Comparison of ENCODE assay signal across 29 cellular contexts in genomic region chr3:195595778-195596531, GRCh38. TPM values are rescaled to one million over a fixed set of nuclear protein-coding genes. Genes with fewer than 3 reads are reported as not detected.
DNase-seq lines count a peak whose midpoint lies in the region; ATAC-seq, FAIRE-seq and TF ChIP-seq lines count a peak whose summit lies in the region.
"Had no signal": no experiment of that assay in that cellular context is flagged by ENCODE, and none has a peak within 500 bp of the region (broad histone marks: within the 10 kb centered on the region; RNA-seq: fewer than 3 reads in every experiment).

No MANE protein-coding gene starts in this region.

- CTCF ChIA-PET in K562 (lab: Yijun Ruan, JAX; ENCODE audit: low intra/inter-chr PET ratio) = no interaction called here

- 0 out of 2 replicates have a peak overlapping the region, but pooled peaks have one; percentile 20 for H2AFZ ChIP-seq in K562 (ENCODE audit: low read depth, low read length)

- no peaks in the 10 kb centered on the region for H4K20me1 ChIP-seq in BLaER1
- H4K20me1 ChIP-seq in K562 (replicated peaks; ENCODE audit: control insufficient read depth, insufficient read depth, low read length) = no peaks in the 10 kb centered on the region

- in situ Hi-C loops in K562 (cut with MboI) = no loop called here

- H3K9ac ChIP-seq in BLaER1 (no peak overlapping the region), K562 (ENCODE audit: insufficient read depth in 1 of 2, low read depth in 2 of 2, low read length in 2 of 2) (no peak overlapping the region)

- peaks cover 33% of the 10 kb centered on the region for H3K4me1 ChIP-seq in BLaER1
- no peaks in the 10 kb centered on the region; a peak in 2 of 5 replicates for H3K4me1 ChIP-seq in K562 (replicated peaks in 1 of 2; ENCODE audit: control insufficient read depth in 2 of 2, insufficient read depth in 2 of 2, low read length in 2 of 2)
- no peaks in the 10 kb centered on the region for H3K4me1 ChIP-seq in sigmoid colon
- H3K4me1 ChIP-seq in vagina = no peaks in the 10 kb centered on the region
- no peaks in the 10 kb centered on the region for H3K4me1 ChIP-seq in prostate gland (replicated peaks)
- H3K4me1 ChIP-seq: HAP-1 had no signal

- no peak for DNase-seq in Right ventricle myocardium superior
- no peak for DNase-seq in Right ventricle myocardium inferior (ENCODE audit: missing footprints)
- DNase-seq in K562 (ENCODE audit: extremely low read depth in 1 of 4, low spot score in 3 of 4) = no peak
- DNase-seq in sigmoid colon = peak; percentile 27
- DNase-seq in vagina (ENCODE audit: extremely low spot score in 2 of 2) = no peak
- no peak for DNase-seq in prostate gland (ENCODE audit: low spot score)
- DNase-seq: AML-193; DMS 273 treated with DMSO at 0.1 percent for 48 hours; DMS79; EL; GDM1; GOT3; HFFc6; KG1; MG63; NCI-H1105 treated with DMSO at 0.1 percent for 48 hours; NCI-H146; NCI-H2029; NCI-H524 treated with DMSO at 0.1 percent for 48 hours; NCI-H774; NK-92 treated with Interleukin-12 subunit alpha and Interleukin-12 subunit beta, amount 100 ng/mL, for 24 hours; PC-3; SHP77 had no signal

- H3K79me2 ChIP-seq in K562 (ENCODE audit: control insufficient read depth, insufficient read depth, low read length) = no peaks in the 10 kb centered on the region

- H3K9me3 ChIP-seq in BLaER1 = peaks cover 33% of the 10 kb centered on the region
- H3K9me3 ChIP-seq in K562 (replicated peaks; ENCODE audit: control insufficient read depth, insufficient read depth, low read depth, low read length) = no peaks in the 10 kb centered on the region
- H3K9me3 ChIP-seq in sigmoid colon = no peaks in the 10 kb centered on the region
- H3K9me3 ChIP-seq in vagina = no peaks in the 10 kb centered on the region
- no peaks in the 10 kb centered on the region for H3K9me3 ChIP-seq in prostate gland
- H3K9me3 ChIP-seq: HAP-1, MG63 had no signal

- no peaks in the 10 kb centered on the region for H3K27me3 ChIP-seq in BLaER1
- H3K27me3 ChIP-seq in K562 (ENCODE audit: control insufficient read depth in 2 of 2, insufficient read depth in 2 of 2, low read length in 2 of 2) = peaks cover 11 to 35% of the 10 kb centered on the region in 2 experiments
- H3K27me3 ChIP-seq in sigmoid colon = no peaks in the 10 kb centered on the region
- no peaks in the 10 kb centered on the region for H3K27me3 ChIP-seq in vagina
- H3K27me3 ChIP-seq in prostate gland (replicated peaks; ENCODE audit: insufficient read depth) = no peaks in the 10 kb centered on the region
- H3K27me3 ChIP-seq: MG63 had no signal

- TF ChIP-seq CTCF in K562 (IDR thresholded peaks at IDR 0.05 in 2 of 3, conservative IDR thresholded peaks at IDR 0.05 in 1 of 3; ENCODE audit: insufficient read depth in 2 of 3, low read depth in 1 of 3, low read length in 3 of 3) = no peak
- TF ChIP-seq CTCF in sigmoid colon (IDR thresholded peaks at IDR 0.05) = no peak
- no peak for TF ChIP-seq CTCF in vagina (IDR thresholded peaks at IDR 0.05)
- no peak for TF ChIP-seq CTCF in prostate gland (IDR thresholded peaks at IDR 0.05)

- H3K36me3 ChIP-seq in BLaER1 (no peaks in the 10 kb centered on the region), K562 (ENCODE audit: control insufficient read depth, insufficient read depth, low read length) (no peaks in the 10 kb centered on the region), sigmoid colon (no peaks in the 10 kb centered on the region), vagina (no peaks in the 10 kb centered on the region), prostate gland (no peaks in the 10 kb centered on the region)
- H3K36me3 ChIP-seq: HAP-1, MG63 had no signal

- intact Hi-C loops in Right ventricle myocardium superior (cut with DNase I) (no loop called here), Right ventricle myocardium inferior (cut with DNase I) (no loop called here), K562 (cut with micrococcal nuclease) (no loop called here), sigmoid colon (cut with DNase I) (no loop called here), vagina (cut with DNase I) (no loop called here), prostate gland (cut with DNase I) (no loop called here)

- ATAC-seq in Right ventricle myocardium superior (ENCODE audit: poor library complexity) = peak; percentile 4
- no peak for ATAC-seq in Right ventricle myocardium inferior
- ATAC-seq in K562 = no peak
- ATAC-seq: CD8-positive, alpha-beta T cell; PC-3 had no signal

- TF ChIP-seq EP300 in K562 (IDR thresholded peaks at IDR 0.05; ENCODE audit: low read length) = no peak
- no peak for TF ChIP-seq EP300 in sigmoid colon (IDR thresholded peaks at IDR 0.05)

- H3K4me2 ChIP-seq in BLaER1 = peak overlapping the region; percentile 38
- no peak overlapping the region for H3K4me2 ChIP-seq in K562 (ENCODE audit: insufficient read depth, low read length)

- TF ChIP-seq POLR2A in K562 (conservative IDR thresholded peaks at IDR 0.05) = no peak
- no peak for TF ChIP-seq POLR2A in sigmoid colon (IDR thresholded peaks at IDR 0.05)
- no peak for TF ChIP-seq POLR2A in vagina (IDR thresholded peaks at IDR 0.05)
- TF ChIP-seq POLR2A in prostate gland (IDR thresholded peaks at IDR 0.05) = no peak

- TF ChIP-seq RAD21 in K562 (CRISPR knock-in tag; conservative IDR thresholded peaks at IDR 0.05 in 1 of 2, IDR thresholded peaks at IDR 0.05 in 1 of 2) = no peak

- 11% methylated on average over 8 of the region's 8 CpGs for WGBS in K562 (ENCODE audit: insufficient coverage, low coverage, missing lambda C conversion rate)
- WGBS in sigmoid colon, 2 donors = 63 to 80% methylated on average over 8 of the region's 8 CpGs
- 77% methylated on average over 8 of the region's 8 CpGs for WGBS in prostate gland

- H3K4me3 ChIP-seq in BLaER1 (no peak overlapping the region), K562 (no peak overlapping the region), sigmoid colon (no peak overlapping the region), vagina (no peak overlapping the region), prostate gland (no peak overlapping the region)
- H3K4me3 ChIP-seq: HAP-1, MG63 had no signal

- H3K27ac ChIP-seq in BLaER1 (no peak overlapping the region), K562 (ENCODE audit: extremely low read depth, low read depth, low read length) (no peak overlapping the region), sigmoid colon (no peak overlapping the region), vagina (no peak overlapping the region), prostate gland (no peak overlapping the region)
- H3K27ac ChIP-seq: C4-2B had no signal

- peaks cover 6% of the 10 kb centered on the region for H3K9me1 ChIP-seq in K562 (ENCODE audit: control insufficient read depth, insufficient read depth, low read length)

- no TSS peak for BruUV-seq in K562 (replicated peaks; lab: Mats Ljungman, UMichigan)

- POLR2A ChIA-PET in K562 (lab: Yijun Ruan, JAX) = interaction anchor here (1.9 kb wide), 1 partner anchor 12 kb away, joined by 6 read pairs; the partner anchor contains the start of gene APOD

- no peak for FAIRE-seq in K562 (lab: Jason Lieb, UNC)
- FAIRE-seq: A204.1, GM12891 had no signal

RNA-seq across cellular contexts. Expression of gene APOD, which starts 12.2 kb away (rescaled TPM):
- total RNA-seq in Right ventricle myocardium superior (322 TPM), Right ventricle myocardium inferior (327 TPM), K562 (2014; rRNA removed) (not detected in 2 replicates), K562 (2014; rRNA removed; fragmentation: Illumina TruSeq; extraction: Trizol) (0.25 and 0.48 TPM in 2 replicates), K562 (2015; rRNA removed; fragmentation: Illumina TruSeq; extraction: Trizol) (0.18 TPM in 1 of 2 replicates, not detected in the other), K562 (2021) (0.33 and 0.83 TPM in 2 replicates), sigmoid colon (100 to 1,000 TPM in 3 of 4 donors, 10 to 100 TPM in 1; 23.5 to 296 (median 154) TPM), vagina (549 TPM), prostate gland (100 to 1,000 TPM in 1 of 2 donors, 10 to 100 TPM in 1; 52.4 to 121 TPM)
- total RNA-seq in K562 (2011; cell fraction: chromatin; rRNA removed; ENCODE audit: low replicate concordance) = 0.42 and 0.58 TPM in 2 replicates
- 1.3 TPM in 2 replicates for total RNA-seq in K562 (2011; cell fraction: nucleolus; rRNA removed)
- total RNA-seq in K562 (2011; cell fraction: nucleoplasm; rRNA removed) = 0.29 and 1.8 TPM in 2 replicates
- polyA plus RNA-seq in K562 (2011; rRNA removed) (0.50 TPM in 1 of 2 replicates, not detected in the other), K562 (2014; fragmentation: Illumina TruSeq; extraction: Trizol) (0.48 and 0.54 TPM in 2 replicates), K562 (2014; fragmentation: Nextera tagmentation; extraction: Ambion mirVana) (under 1 TPM; 0.36 to 0.44 TPM), K562 (2014; rRNA removed) (0.32 TPM in 1 of 2 replicates, not detected in the other), sigmoid colon (10 to 100 TPM in 2 of 3 donors, 1 to 10 TPM in 1; 8.1 to 63.7 (median 21.1) TPM)
- 0.04 and 0.27 TPM in 2 replicates for polyA plus RNA-seq in K562 (2011; cell fraction: cytosol; rRNA removed)
- polyA plus RNA-seq in K562 (2011; cell fraction: nucleus; rRNA removed) = 0.11 and 0.21 TPM in 2 replicates
- 0.26 and 1.4 TPM in 2 replicates for polyA plus RNA-seq in K562 (2012)
- polyA minus RNA-seq in K562 (2011; rRNA and poly(A)+ RNA removed) = 0.36 and 0.74 TPM in 2 replicates
- not detected in 2 replicates for polyA minus RNA-seq in K562 (2011; cell fraction: cytosol; rRNA and poly(A)+ RNA removed)
- not detected in 2 replicates for polyA minus RNA-seq in K562 (2011; cell fraction: nucleus; rRNA and poly(A)+ RNA removed)
- total RNA-seq: CD8-positive, alpha-beta T cell; PC-3 had no signal

RNA-seq across cellular contexts. Expression of gene PPP1R2, which starts 52.8 kb away (rescaled TPM):
- total RNA-seq in Right ventricle myocardium superior (28.2 TPM), Right ventricle myocardium inferior (30.9 TPM), K562 (2014; rRNA removed) (115 and 196 TPM in 2 replicates), K562 (2014; rRNA removed; fragmentation: Illumina TruSeq; extraction: Trizol) (42.4 and 43.6 TPM in 2 replicates), K562 (2015; rRNA removed; fragmentation: Illumina TruSeq; extraction: Trizol) (38.0 and 51.0 TPM in 2 replicates), K562 (2021) (40.3 and 43.1 TPM in 2 replicates), sigmoid colon (100 to 1,000 TPM in 1 of 4 donors, 10 to 100 TPM in 3; 69.9 to 126 (median 88.0) TPM), vagina (98.0 TPM), prostate gland (100 to 1,000 TPM in 1 of 2 donors, 10 to 100 TPM in 1; 75.8 to 119 TPM)
- 24.1 and 28.1 TPM in 2 replicates for total RNA-seq in K562 (2011; cell fraction: chromatin; rRNA removed; ENCODE audit: low replicate concordance)
- 30.3 and 30.7 TPM in 2 replicates for total RNA-seq in K562 (2011; cell fraction: nucleolus; rRNA removed)
- 19.5 and 31.0 TPM in 2 replicates for total RNA-seq in K562 (2011; cell fraction: nucleoplasm; rRNA removed)
- polyA plus RNA-seq in K562 (2011; rRNA removed) (29.9 and 46.0 TPM in 2 replicates), K562 (2014; fragmentation: Illumina TruSeq; extraction: Trizol) (27.1 and 33.6 TPM in 2 replicates), K562 (2014; fragmentation: Nextera tagmentation; extraction: Ambion mirVana) (10 to 100 TPM in 1 of 2 experiments, 1 to 10 TPM in 1; 9.4 to 10.5 TPM), K562 (2014; rRNA removed) (18.7 and 19.9 TPM in 2 replicates), sigmoid colon (10 to 100 TPM; 30.6 to 33.5 (median 31.8) TPM)
- 13.0 and 36.8 TPM in 2 replicates for polyA plus RNA-seq in K562 (2011; cell fraction: cytosol; rRNA removed)
- 22.0 and 35.1 TPM in 2 replicates for polyA plus RNA-seq in K562 (2011; cell fraction: nucleus; rRNA removed)
- 19.6 and 48.2 TPM in 2 replicates for polyA plus RNA-seq in K562 (2012)
- polyA minus RNA-seq in K562 (2011; rRNA and poly(A)+ RNA removed) = 65.6 and 72.0 TPM in 2 replicates
- polyA minus RNA-seq in K562 (2011; cell fraction: cytosol; rRNA and poly(A)+ RNA removed) = 34.6 and 47.6 TPM in 2 replicates
- 29.4 and 35.7 TPM in 2 replicates for polyA minus RNA-seq in K562 (2011; cell fraction: nucleus; rRNA and poly(A)+ RNA removed)

Comparison
In these comparisons a context has a peak if more than half of its experiments do, and no peak if none do; other contexts are left out.
1. RNA of gene APOD, which starts 12.2 kb away (total RNA-seq): 549 TPM in vagina (single experiment), 327 TPM in Right ventricle myocardium inferior (single experiment), 322 TPM in Right ventricle myocardium superior (single experiment), 23.5 to 296 TPM in sigmoid colon and 52.4 to 121 TPM in prostate gland; 0.18 to 1.8 TPM in K562; every median in the first group is over 4 times any median in the second.